ENCODE assay signal across 9 cellular contexts in the genomic region with DNA sequence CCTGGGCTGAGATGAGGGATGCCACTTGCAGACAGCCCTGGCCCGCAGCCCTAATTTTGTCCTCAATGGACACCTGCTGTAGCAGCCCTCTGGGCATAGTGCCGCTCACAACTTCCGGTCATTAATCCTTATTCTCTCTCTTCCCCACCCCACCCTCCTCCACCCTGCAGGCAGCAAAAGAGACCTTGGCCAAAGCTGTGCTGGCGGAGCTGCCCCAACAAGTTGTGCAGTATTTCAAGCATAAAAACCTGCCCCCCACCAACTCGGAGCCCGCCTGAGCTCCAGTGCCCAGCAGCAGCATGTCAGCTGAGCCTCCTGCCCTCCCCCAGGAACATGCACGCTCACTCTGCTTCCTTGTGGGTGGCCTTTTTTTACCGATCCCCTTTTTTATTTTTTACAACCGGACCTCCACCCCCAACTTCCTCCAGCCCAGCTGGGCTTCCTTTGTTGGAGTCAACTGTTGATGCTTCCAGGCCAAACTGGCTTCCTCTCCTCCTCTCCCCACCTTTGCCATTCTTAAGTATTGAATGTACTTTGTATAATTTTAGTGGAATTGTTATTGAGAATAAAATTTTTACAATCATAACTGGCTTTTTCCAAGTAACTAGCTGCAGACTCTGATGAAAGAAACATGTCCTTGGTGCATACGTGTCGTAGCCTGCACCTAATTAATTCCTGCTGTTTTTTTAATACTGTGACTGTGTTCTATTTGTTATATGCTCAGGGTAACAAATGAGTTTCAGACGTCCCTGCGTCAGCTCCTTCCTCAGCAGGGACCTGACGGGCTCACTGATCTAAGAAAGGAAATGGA. TPM values are rescaled to one million over a fixed set of nuclear protein-coding genes. Genes with fewer than 3 reads are reported as not detected.
A peak's percentile ranks its signal among the peaks of the same experiment; 100 is the strongest.
DNase-seq lines count a peak whose midpoint lies in the region; ATAC-seq and TF ChIP-seq lines count a peak whose summit lies in the region.
"Had no signal": no experiment of that assay in that cellular context is flagged by ENCODE, and none has a peak within 500 bp of the region (broad histone marks: within the 10 kb centered on the region; RNA-seq: fewer than 3 reads in every experiment).

No MANE protein-coding gene starts in this region.

- no peaks in the 10 kb centered on the region for H3K27me3 Mint-ChIP-seq in CD4-positive, CD25-positive, alpha-beta regulatory T cell
- peaks cover 1% of the 10 kb centered on the region for H3K27me3 Mint-ChIP-seq in nephron (ENCODE audit: low read depth)

- no peak overlapping the region for H3K4me3 ChIP-seq in CD4-positive, CD25-positive, alpha-beta regulatory T cell (ENCODE audit: low read depth, low read length)

- H3K4me1 ChIP-seq in CD4-positive, CD25-positive, alpha-beta regulatory T cell (ENCODE audit: control insufficient read depth, insufficient read depth, low read length, poor library complexity, severe bottlenecking) = peaks cover 10% of the 10 kb centered on the region

- H3K4me1 Mint-ChIP-seq in CD4-positive, CD25-positive, alpha-beta regulatory T cell = peaks cover 0 to 25% (median 6%) of the 10 kb centered on the region in 4 donors
- peaks cover 21% of the 10 kb centered on the region for H3K4me1 Mint-ChIP-seq in nephron

- H3K4me3 Mint-ChIP-seq in CD4-positive, CD25-positive, alpha-beta regulatory T cell = no peak overlapping the region
- peak overlapping the region in 1 of 3 experiments; percentile 55 for H3K4me3 Mint-ChIP-seq in nephron

- H3K27ac Mint-ChIP-seq in CD4-positive, CD25-positive, alpha-beta regulatory T cell = peak overlapping the region in 2 of 3 donors; percentile 66 to 67
- peak overlapping the region; percentile 74 to 84 (median 81) for H3K27ac Mint-ChIP-seq in nephron

- no peaks in the 10 kb centered on the region for H3K27me3 ChIP-seq in CD4-positive, CD25-positive, alpha-beta regulatory T cell (ENCODE audit: control insufficient read depth, insufficient read depth, low read length)

- H3K36me3 Mint-ChIP-seq in CD4-positive, CD25-positive, alpha-beta regulatory T cell = peaks cover 16% of the 10 kb centered on the region
- peaks cover 8% of the 10 kb centered on the region for H3K36me3 Mint-ChIP-seq in nephron (ENCODE audit: low read depth)

- TF ChIP-seq CTCF in nephron (IDR thresholded peaks at IDR 0.05; ENCODE audit: unreplicated experiment in 3 of 3) = no peak

- H3K36me3 ChIP-seq in CD4-positive, CD25-positive, alpha-beta regulatory T cell (ENCODE audit: control insufficient read depth, insufficient read depth, low read length) = peaks cover 18% of the 10 kb centered on the region

- DNase-seq in CD4-positive, CD25-positive, alpha-beta regulatory T cell = no peak
- DNase-seq in MV-4-11 (lab: John Stamatoyannopoulos, UW) (peak; percentile 59), epithelial cell of prostate (ENCODE audit: low read depth, low spot score) (peak; percentile 16), NCI-H1694 (lab: John Stamatoyannopoulos, UW) (no peak), DMS79 (lab: John Stamatoyannopoulos, UW) (no peak), HuH-7 (ENCODE audit: low spot score) (no peak)
- DNase-seq: T-helper 2 cell had no signal

- H3K27ac ChIP-seq in CD4-positive, CD25-positive, alpha-beta regulatory T cell (ENCODE audit: insufficient read depth, low read length, poor library complexity, severe bottlenecking) = peak overlapping the region; percentile 0
- H3K27ac ChIP-seq in epithelial cell of prostate = peak overlapping the region; percentile 17

- H3K9me3 ChIP-seq in CD4-positive, CD25-positive, alpha-beta regulatory T cell (ENCODE audit: control insufficient read depth in 2 of 2, low read length in 2 of 2) = no peaks in the 10 kb centered on the region

- ATAC-seq in CD4-positive, CD25-positive, alpha-beta regulatory T cell (ENCODE audit: low read depth in 2 of 2) = no peak
- no peak for ATAC-seq in GM19455 (IDR thresholded peaks at IDR 0.05; ENCODE audit: unreplicated experiment)

- no peaks in the 10 kb centered on the region for H3K9me3 Mint-ChIP-seq in CD4-positive, CD25-positive, alpha-beta regulatory T cell
- no peaks in the 10 kb centered on the region for H3K9me3 Mint-ChIP-seq in nephron

RNA-seq across cellular contexts. Expression of a gene that starts 38.3 kb away (rescaled TPM):
- total RNA-seq in CD4-positive, CD25-positive, alpha-beta regulatory T cell = 140 TPM
- polyA plus RNA-seq in CD4-positive, CD25-positive, alpha-beta regulatory T cell = 10 to 100 TPM; 68.1 to 81.5 (median 71.8) TPM

RNA-seq across cellular contexts. Expression of a gene that starts 38.5 kb away (rescaled TPM):
- 25.7 TPM for total RNA-seq in CD4-positive, CD25-positive, alpha-beta regulatory T cell
- polyA plus RNA-seq in CD4-positive, CD25-positive, alpha-beta regulatory T cell = 10 to 100 TPM; 26.7 to 46.4 (median 36.1) TPM

RNA-seq across cellular contexts. Expression of a gene that starts 55.2 kb away (rescaled TPM):
- 15.3 TPM for total RNA-seq in CD4-positive, CD25-positive, alpha-beta regulatory T cell
- 10 to 100 TPM; 31.7 to 54.7 (median 47.3) TPM for polyA plus RNA-seq in CD4-positive, CD25-positive, alpha-beta regulatory T cell

Comparison
In these comparisons a context has a peak if more than half of its experiments do, and no peak if none do; other contexts are left out.
1. DNase-seq: peak in MV-4-11 (single experiment) and epithelial cell of prostate (single experiment); none in CD4-positive, CD25-positive, alpha-beta regulatory T cell (0 of 3), NCI-H1694 (single experiment), DMS79 (single experiment) and HuH-7 (single experiment).